In genomic region chr16:14187517-14188338, GRCh38 we compare ENCODE assay signal across 12 cellular contexts.
DNase-seq lines count a peak whose midpoint lies in the region; ATAC-seq and TF ChIP-seq lines count a peak whose summit lies in the region.
"Had no signal": no experiment of that assay in that cellular context is flagged by ENCODE, and none has a peak within 500 bp of the region (broad histone marks: within the 10 kb centered on the region; RNA-seq: fewer than 3 reads in every experiment).

No MANE protein-coding gene starts in this region.

- no peak overlapping the region for H3K9ac ChIP-seq in endocrine pancreas (ENCODE audit: control insufficient read depth, insufficient read depth, low read length)

- H3K9me3 ChIP-seq in endocrine pancreas (ENCODE audit: control insufficient read depth, low read length): no peaks in the 10 kb centered on the region
- no peaks in the 10 kb centered on the region for H3K9me3 ChIP-seq in naive thymus-derived CD4-positive, alpha-beta T cell (ENCODE audit: control insufficient read depth in 2 of 3, low read length in 3 of 3)
- H3K9me3 ChIP-seq: A549 had no signal

- no peaks in the 10 kb centered on the region for H3K27me3 Mint-ChIP-seq in naive thymus-derived CD4-positive, alpha-beta T cell
- peaks cover 2% of the 10 kb centered on the region for H3K27me3 Mint-ChIP-seq in type B pancreatic cell
- H3K27me3 Mint-ChIP-seq in activated CD8-positive, alpha-beta T cell treated with anti-CD3 and anti-CD28 coated beads, Interleukin-2, amount 10 ng/mL, durations not matched to agents 7 days and 5 days (ENCODE audit: low read depth): no peaks in the 10 kb centered on the region

- H3K27me3 ChIP-seq in endocrine pancreas (ENCODE audit: control insufficient read depth, insufficient read depth, low read length): no peaks in the 10 kb centered on the region
- H3K27me3 ChIP-seq in naive thymus-derived CD4-positive, alpha-beta T cell (ENCODE audit: control insufficient read depth in 2 of 2, insufficient read depth in 2 of 2, low read length in 2 of 2): no peaks in the 10 kb centered on the region

- peaks cover 17% of the 10 kb centered on the region for H3K4me1 ChIP-seq in endocrine pancreas (ENCODE audit: control insufficient read depth, insufficient read depth, low read length)
- peaks cover 0 to 23% of the 10 kb centered on the region in 2 donors for H3K4me1 ChIP-seq in naive thymus-derived CD4-positive, alpha-beta T cell (ENCODE audit: control insufficient read depth in 2 of 2, insufficient read depth in 2 of 2, low read length in 2 of 2)

- peak overlapping the region in 9 of 10 donors; percentile 9 to 85 (median 70) for H3K4me3 Mint-ChIP-seq in naive thymus-derived CD4-positive, alpha-beta T cell
- H3K4me3 Mint-ChIP-seq in type B pancreatic cell: peak overlapping the region; percentile 78
- H3K4me3 Mint-ChIP-seq in activated CD8-positive, alpha-beta T cell treated with anti-CD3 and anti-CD28 coated beads, Interleukin-2, amount 10 ng/mL, durations not matched to agents 7 days and 5 days: no peak overlapping the region

- no peak for TF ChIP-seq CTCF in type B pancreatic cell (conservative IDR thresholded peaks at IDR 0.05)

- POLR2A ChIA-PET in naive thymus-derived CD4-positive, alpha-beta T cell (lab: Charles Lee): interaction anchor here (1.0 to 1.6 kb wide), 2 partner anchors 11 to 16 kb away, joined by 4 read pairs; no protein-coding TSS in a partner anchor
- POLR2A ChIA-PET in activated CD8-positive, alpha-beta T cell treated with anti-CD3 and anti-CD28 coated beads, Interleukin-2, amount 10 ng/mL, durations not matched to agents 7 days and 5 days (lab: Charles Lee): no interaction called here

- intact Hi-C loops in naive thymus-derived CD4-positive, alpha-beta T cell (cut with micrococcal nuclease): no loop called here

- DNase-seq in NCI-H2196 (lab: John Stamatoyannopoulos, UW; ENCODE audit: unreplicated experiment): peak; percentile 66
- no peak for DNase-seq in NCI-H2196 treated with DMSO at 0.1 percent for 48 hours (lab: John Stamatoyannopoulos, UW; ENCODE audit: unreplicated experiment)
- no peak for DNase-seq in naive thymus-derived CD4-positive, alpha-beta T cell
- no peak for DNase-seq in type B pancreatic cell (ENCODE audit: extremely low spot score, unreplicated experiment)
- no peak for DNase-seq in activated CD8-positive, alpha-beta T cell treated with anti-CD3 and anti-CD28 coated beads, Interleukin-2, amount 10 ng/mL, durations not matched to agents 7 days and 5 days
- DNase-seq in COLO829 (ENCODE audit: low spot score): no peak
- DNase-seq: activated CD4-positive, alpha-beta T cell treated with anti-CD3 and anti-CD28 coated beads, Interleukin-2, amount 50 U/mL, for 1 hour; erythroblast; MV-4-11 had no signal

- H3K27ac Mint-ChIP-seq in naive thymus-derived CD4-positive, alpha-beta T cell: peak overlapping the region in 7 of 9 donors; percentile 65 to 95 (median 82)
- no peak overlapping the region for H3K27ac Mint-ChIP-seq in type B pancreatic cell
- no peak overlapping the region for H3K27ac Mint-ChIP-seq in activated CD8-positive, alpha-beta T cell treated with anti-CD3 and anti-CD28 coated beads, Interleukin-2, amount 10 ng/mL, durations not matched to agents 7 days and 5 days

- peak overlapping the region; percentile 72 for H3K4me3 ChIP-seq in endocrine pancreas (ENCODE audit: control insufficient read depth, insufficient read depth, low read length)
- no peak overlapping the region for H3K4me3 ChIP-seq in naive thymus-derived CD4-positive, alpha-beta T cell (ENCODE audit: low read length)
- H3K4me3 ChIP-seq: A549 had no signal

- CTCF ChIA-PET in naive thymus-derived CD4-positive, alpha-beta T cell (lab: Charles Lee): interaction anchor here (1.0 kb wide), 1 partner anchor 9 kb away, joined by 3 read pairs; no protein-coding TSS in a partner anchor
- CTCF ChIA-PET in activated CD8-positive, alpha-beta T cell treated with anti-CD3 and anti-CD28 coated beads, Interleukin-2, amount 10 ng/mL, durations not matched to agents 7 days and 5 days (lab: Charles Lee): interaction anchor here (0.9 to 2.3 kb wide), 2 partner anchors 101 to 268 kb away, joined by 3 to 6 read pairs; partner anchors contain the start of gene ERCC4

- no peak overlapping the region for H3K27ac ChIP-seq in naive thymus-derived CD4-positive, alpha-beta T cell (ENCODE audit: low read depth, low read length)

- H3K36me3 Mint-ChIP-seq in naive thymus-derived CD4-positive, alpha-beta T cell: no peaks in the 10 kb centered on the region
- peaks cover 4% of the 10 kb centered on the region for H3K36me3 Mint-ChIP-seq in type B pancreatic cell
- H3K36me3 Mint-ChIP-seq in activated CD8-positive, alpha-beta T cell treated with anti-CD3 and anti-CD28 coated beads, Interleukin-2, amount 10 ng/mL, durations not matched to agents 7 days and 5 days (ENCODE audit: low read depth): no peaks in the 10 kb centered on the region

- no peaks in the 10 kb centered on the region for H3K9me3 Mint-ChIP-seq in naive thymus-derived CD4-positive, alpha-beta T cell
- no peaks in the 10 kb centered on the region for H3K9me3 Mint-ChIP-seq in type B pancreatic cell
- no peaks in the 10 kb centered on the region for H3K9me3 Mint-ChIP-seq in activated CD8-positive, alpha-beta T cell treated with anti-CD3 and anti-CD28 coated beads, Interleukin-2, amount 10 ng/mL, durations not matched to agents 7 days and 5 days (ENCODE audit: insufficient read depth)

- ATAC-seq in naive thymus-derived CD4-positive, alpha-beta T cell: no peak
- no peak for ATAC-seq in activated CD4-positive, CD25-positive, alpha-beta regulatory T cell treated with anti-CD3 and anti-CD28 coated beads, Interleukin-2, amount 50 U/mL, for 24 hours
- no peak for ATAC-seq in activated CD8-positive, alpha-beta T cell treated with anti-CD3 and anti-CD28 coated beads, Interleukin-2, amount 10 ng/mL, durations not matched to agents 7 days and 5 days

- H3K36me3 ChIP-seq in endocrine pancreas (ENCODE audit: control insufficient read depth, insufficient read depth, low read length): no peaks in the 10 kb centered on the region
- H3K36me3 ChIP-seq in naive thymus-derived CD4-positive, alpha-beta T cell (ENCODE audit: control insufficient read depth in 2 of 3, insufficient read depth in 3 of 3, low read length in 3 of 3): no peaks in the 10 kb centered on the region

- H3K4me1 Mint-ChIP-seq in naive thymus-derived CD4-positive, alpha-beta T cell: peaks cover 7 to 60% (median 50%) of the 10 kb centered on the region in 7 donors
- peaks cover 48% of the 10 kb centered on the region for H3K4me1 Mint-ChIP-seq in type B pancreatic cell (ENCODE audit: unreplicated experiment)
- H3K4me1 Mint-ChIP-seq in activated CD8-positive, alpha-beta T cell treated with anti-CD3 and anti-CD28 coated beads, Interleukin-2, amount 10 ng/mL, durations not matched to agents 7 days and 5 days (ENCODE audit: low read depth): peaks cover 10% of the 10 kb centered on the region

Comparison
In these comparisons a context has a peak if more than half of its experiments do, and no peak if none do; other contexts are left out.
1. H3K27ac Mint-ChIP-seq: peak in naive thymus-derived CD4-positive, alpha-beta T cell (7 of 9); none in type B pancreatic cell (single experiment) and activated CD8-positive, alpha-beta T cell treated with anti-CD3 and anti-CD28 coated beads, Interleukin-2, amount 10 ng/mL, durations not matched to agents 7 days and 5 days (single experiment).